ENCODE assay signal across 8 cellular contexts in the genomic region with DNA sequence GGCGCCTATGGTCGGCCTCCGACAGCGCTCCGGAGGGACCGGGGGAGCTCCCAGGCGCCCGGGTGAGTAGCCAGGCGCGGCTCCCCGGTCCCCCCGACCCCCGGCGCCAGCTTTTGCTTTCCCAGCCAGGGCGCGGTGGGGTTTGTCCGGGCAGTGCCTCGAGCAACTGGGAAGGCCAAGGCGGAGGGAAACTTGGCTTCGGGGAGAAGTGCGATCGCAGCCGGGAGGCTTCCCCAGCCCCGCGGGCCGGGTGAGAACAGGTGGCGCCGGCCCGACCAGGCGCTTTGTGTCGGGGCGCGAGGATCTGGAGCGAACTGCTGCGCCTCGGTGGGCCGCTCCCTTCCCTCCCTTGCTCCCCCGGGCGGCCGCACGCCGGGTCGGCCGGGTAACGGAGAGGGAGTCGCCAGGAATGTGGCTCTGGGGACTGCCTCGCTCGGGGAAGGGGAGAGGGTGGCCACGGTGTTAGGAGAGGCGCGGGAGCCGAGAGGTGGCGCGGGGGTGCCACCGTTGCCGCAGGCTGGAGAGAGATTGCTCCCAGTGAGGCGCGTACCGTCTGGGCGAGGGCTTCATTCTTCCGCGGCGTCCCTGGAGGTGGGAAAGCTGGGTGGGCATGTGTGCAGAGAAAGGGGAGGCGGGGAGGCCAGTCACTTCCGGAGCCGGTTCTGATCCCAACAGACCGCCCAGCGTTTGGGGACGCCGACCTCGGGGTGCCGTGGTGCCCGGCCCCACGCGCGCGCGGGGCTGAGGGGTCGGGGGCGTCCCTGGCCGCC. TPM values are rescaled to one million over a fixed set of nuclear protein-coding genes. Genes with fewer than 3 reads are reported as not detected.
DNase-seq lines count a peak whose midpoint lies in the region; ATAC-seq and TF ChIP-seq lines count a peak whose summit lies in the region.

No MANE protein-coding gene starts in this region.

- in situ Hi-C loops in brain microvascular endothelial cell (cut with HindIII; ENCODE audit: low pct_ligation_motif_present, low sequenced_read_pairs): no loop called here

- TF ChIP-seq CTCF in brain microvascular endothelial cell (IDR thresholded peaks at IDR 0.05; ENCODE audit: low read depth, low read length, missing control alignments): peak; percentile 24

- H3K4me3 ChIP-seq in brain microvascular endothelial cell (ENCODE audit: low read depth, low read length) (peak overlapping the region; percentile 54), skeletal muscle satellite cell (ENCODE audit: low read length) (peak overlapping the region; percentile 96)

- no peaks in the 10 kb centered on the region for H3K9me3 ChIP-seq in skeletal muscle satellite cell (replicated peaks; ENCODE audit: low read length)

- H3K36me3 ChIP-seq in brain microvascular endothelial cell (replicated peaks) (no peaks in the 10 kb centered on the region), skeletal muscle satellite cell (ENCODE audit: insufficient read depth, low read length) (no peaks in the 10 kb centered on the region)

- H3K27me3 ChIP-seq in brain microvascular endothelial cell (replicated peaks) (no peaks in the 10 kb centered on the region), skeletal muscle satellite cell (ENCODE audit: control insufficient read depth, insufficient read depth, low read length) (no peaks in the 10 kb centered on the region)

- peaks cover 17% of the 10 kb centered on the region for H3K4me1 ChIP-seq in skeletal muscle satellite cell (ENCODE audit: control insufficient read depth, insufficient read depth, low read length)

- ATAC-seq in GM21423 (IDR thresholded peaks at IDR 0.05; ENCODE audit: unreplicated experiment) (peak; percentile 18), GM21825 (IDR thresholded peaks at IDR 0.05; ENCODE audit: unreplicated experiment) (no peak)

- no peak overlapping the region for H3K27ac ChIP-seq in brain microvascular endothelial cell

- DNase-seq in EL (peak; percentile 63), NCI-H1092 treated with DMSO at 0.1 percent for 48 hours (lab: John Stamatoyannopoulos, UW) (peak; percentile 60), brain microvascular endothelial cell (no peak), iris pigment epithelial cell (ENCODE audit: low read depth) (peak; percentile 43)
- DNase-seq in activated CD4-positive, CD25-positive, alpha-beta regulatory T cell treated with anti-CD3 and anti-CD28 coated beads, Interleukin-2, amount 50 U/mL, for 72 hours: no peak

- H3K9ac ChIP-seq in skeletal muscle satellite cell (ENCODE audit: low read depth, low read length): peak overlapping the region; percentile 87

- H3K4me2 ChIP-seq in skeletal muscle satellite cell (ENCODE audit: low read length): peak overlapping the region; percentile 93

RNA-seq across cellular contexts. Expression of a gene that starts 0.6 kb away (rescaled TPM):
- 0.25 and 2.8 TPM in 2 replicates for total RNA-seq in skeletal muscle satellite cell (2012; rRNA removed)

Comparison
In these comparisons a context has a peak if more than half of its experiments do, and no peak if none do; other contexts are left out.
1. DNase-seq: peak in EL (single experiment), NCI-H1092 treated with DMSO at 0.1 percent for 48 hours (single experiment) and iris pigment epithelial cell (single experiment); none in brain microvascular endothelial cell (single experiment) and activated CD4-positive, CD25-positive, alpha-beta regulatory T cell treated with anti-CD3 and anti-CD28 coated beads, Interleukin-2, amount 50 U/mL, for 72 hours (single experiment).